In genomic region chr19:7535035-7535992, GRCh38 we compare ENCODE assay signal across 1 cellular context.
A peak's percentile ranks its signal among the peaks of the same experiment; 100 is the strongest.
TF ChIP-seq lines count a peak whose summit lies in the region.

PNPLA6 (plus strand) TSS chr19:7535717; CDS start chr19:7535789, 72 bp downstream.

TF ChIP-seq in K562, 482 proteins besides CTCF, POLR2A, EP300 and RAD21 (continued from another document):
- TF ChIP-seq ZNF398 (CRISPR knock-in tag; IDR thresholded peaks at IDR 0.05) (no peak), RBM15 (IDR thresholded peaks at IDR 0.05; ENCODE audit: insufficient read depth, low read length) (no peak), CXXC5 (CRISPR knock-in tag; IDR thresholded peaks at IDR 0.05) (peak; percentile 98), IFI16 (CRISPR knock-in tag; IDR thresholded peaks at IDR 0.05) (no peak), TRIM25 (IDR thresholded peaks at IDR 0.05; ENCODE audit: borderline replicate concordance) (no peak), SRSF1 (IDR thresholded peaks at IDR 0.05; ENCODE audit: low read depth, low read length) (no peak), ZNF77 (CRISPR knock-in tag; IDR thresholded peaks at IDR 0.05) (no peak), CBX1 (IDR thresholded peaks at IDR 0.05; ENCODE audit: low read depth) (peak; percentile 98), DMBX1 (CRISPR knock-in tag; IDR thresholded peaks at IDR 0.05; ENCODE audit: borderline replicate concordance) (peak; percentile 54; the same call in 1 of the 2 replicates), ZEB2 (IDR thresholded peaks at IDR 0.05) (no peak), ZNF354B (CRISPR knock-in tag; IDR thresholded peaks at IDR 0.05) (no peak), ZBTB12 (CRISPR knock-in tag; IDR thresholded peaks at IDR 0.05) (peak; percentile 94), ZNF584 (CRISPR knock-in tag; IDR thresholded peaks at IDR 0.05; ENCODE audit: low read depth) (no peak), XRCC5 (IDR thresholded peaks at IDR 0.05; ENCODE audit: low read depth, low read length) (0 out of 2 replicates have a peak, but pooled peaks have one; percentile 48), HLTF (IDR thresholded peaks at IDR 0.05) (no peak), KDM1A (IDR thresholded peaks at IDR 0.05) (peak; percentile 88 to 96), ZNF778 (CRISPR knock-in tag; IDR thresholded peaks at IDR 0.05) (no peak), PPARD (CRISPR knock-in tag; IDR thresholded peaks at IDR 0.05) (no peak), KLF1 (tag; IDR thresholded peaks at IDR 0.05) (no peak), ZNF655 (CRISPR knock-in tag; IDR thresholded peaks at IDR 0.05) (no peak), ZNF644 (tag; IDR thresholded peaks at IDR 0.05; ENCODE audit: low read depth) (peak; percentile 82; the same call in 1 of the 2 replicates), BRD4 (IDR thresholded peaks at IDR 0.05) (no peak), ID3 (CRISPR knock-in tag; IDR thresholded peaks at IDR 0.05) (no peak), ID3 (tag; IDR thresholded peaks at IDR 0.05) (peak; percentile 67; the same call in 1 of the 2 replicates), NR2C2 (CRISPR knock-in tag; IDR thresholded peaks at IDR 0.05) (peak; percentile 90), NR2C2 (tag; IDR thresholded peaks at IDR 0.05) (peak; percentile 87), CBX5 (IDR thresholded peaks at IDR 0.05; ENCODE audit: borderline replicate concordance, low read depth) (no peak), PCBP1 (IDR thresholded peaks at IDR 0.05; ENCODE audit: low read depth, low read length, poor library complexity, severe bottlenecking) (peak; percentile 99), TSHZ1 (CRISPR knock-in tag; IDR thresholded peaks at IDR 0.05) (no peak)
- TF ChIP-seq, protein P1, sequence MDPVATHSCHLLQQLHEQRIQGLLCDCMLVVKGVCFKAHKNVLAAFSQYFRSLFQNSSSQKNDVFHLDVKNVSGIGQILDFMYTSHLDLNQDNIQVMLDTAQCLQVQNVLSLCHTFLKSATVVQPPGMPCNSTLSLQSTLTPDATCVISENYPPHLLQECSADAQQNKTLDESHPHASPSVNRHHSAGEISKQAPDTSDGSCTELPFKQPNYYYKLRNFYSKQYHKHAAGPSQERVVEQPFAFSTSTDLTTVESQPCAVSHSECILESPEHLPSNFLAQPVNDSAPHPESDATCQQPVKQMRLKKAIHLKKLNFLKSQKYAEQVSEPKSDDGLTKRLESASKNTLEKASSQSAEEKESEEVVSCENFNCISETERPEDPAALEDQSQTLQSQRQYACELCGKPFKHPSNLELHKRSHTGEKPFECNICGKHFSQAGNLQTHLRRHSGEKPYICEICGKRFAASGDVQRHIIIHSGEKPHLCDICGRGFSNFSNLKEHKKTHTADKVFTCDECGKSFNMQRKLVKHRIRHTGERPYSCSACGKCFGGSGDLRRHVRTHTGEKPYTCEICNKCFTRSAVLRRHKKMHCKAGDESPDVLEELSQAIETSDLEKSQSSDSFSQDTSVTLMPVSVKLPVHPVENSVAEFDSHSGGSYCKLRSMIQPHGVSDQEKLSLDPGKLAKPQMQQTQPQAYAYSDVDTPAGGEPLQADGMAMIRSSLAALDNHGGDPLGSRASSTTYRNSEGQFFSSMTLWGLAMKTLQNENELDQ (CRISPR knock-in tag; IDR thresholded peaks at IDR 0.05; ENCODE audit: borderline replicate concordance), result peak; percentile 87; the same call in 1 of the 2 replicates
- TF ChIP-seq, protein P2, sequence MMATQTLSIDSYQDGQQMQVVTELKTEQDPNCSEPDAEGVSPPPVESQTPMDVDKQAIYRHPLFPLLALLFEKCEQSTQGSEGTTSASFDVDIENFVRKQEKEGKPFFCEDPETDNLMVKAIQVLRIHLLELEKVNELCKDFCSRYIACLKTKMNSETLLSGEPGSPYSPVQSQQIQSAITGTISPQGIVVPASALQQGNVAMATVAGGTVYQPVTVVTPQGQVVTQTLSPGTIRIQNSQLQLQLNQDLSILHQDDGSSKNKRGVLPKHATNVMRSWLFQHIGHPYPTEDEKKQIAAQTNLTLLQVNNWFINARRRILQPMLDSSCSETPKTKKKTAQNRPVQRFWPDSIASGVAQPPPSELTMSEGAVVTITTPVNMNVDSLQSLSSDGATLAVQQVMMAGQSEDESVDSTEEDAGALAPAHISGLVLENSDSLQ (IDR thresholded peaks at IDR 0.05), result 0 out of 2 replicates have a peak, but pooled peaks have one; percentile 18
- TF ChIP-seq, protein P3, sequence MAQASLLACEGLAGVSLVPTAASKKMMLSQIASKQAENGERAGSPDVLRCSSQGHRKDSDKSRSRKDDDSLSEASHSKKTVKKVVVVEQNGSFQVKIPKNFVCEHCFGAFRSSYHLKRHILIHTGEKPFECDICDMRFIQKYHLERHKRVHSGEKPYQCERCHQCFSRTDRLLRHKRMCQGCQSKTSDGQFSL (CRISPR knock-in tag; IDR thresholded peaks at IDR 0.05), result peak; percentile 54; the same call in 1 of the 2 replicates
- TF ChIP-seq, protein P3 (tag; IDR thresholded peaks at IDR 0.05), result no peak; a peak in 1 of 4 replicates
TF ChIP-seq in K562: peak in this region for 151.
